ENCODE assay signal across 9 cellular contexts in genomic region chr1:21262282-21263051, GRCh38. TPM values are rescaled to one million over a fixed set of nuclear protein-coding genes. Genes with fewer than 3 reads are reported as not detected.
A peak's percentile ranks its signal among the peaks of the same experiment; 100 is the strongest.
DNase-seq lines count a peak whose midpoint lies in the region; FAIRE-seq and TF ChIP-seq lines count a peak whose summit lies in the region.
"Had no signal": no experiment of that assay in that cellular context is flagged by ENCODE, and none has a peak within 500 bp of the region (broad histone marks: within the 10 kb centered on the region; RNA-seq: fewer than 3 reads in every experiment).

No MANE protein-coding gene starts in this region.

- no peaks in the 10 kb centered on the region for H3K27me3 ChIP-seq in mucosa of stomach (ENCODE audit: control insufficient read depth, insufficient read depth, low read length)

- peak; percentile 89 for DNase-seq in EL
- peak; percentile 97 for DNase-seq in RPMI7951 (ENCODE audit: low read depth)
- no peak for DNase-seq in endothelial cell (ENCODE audit: low spot score)
- DNase-seq in urothelium cell line (ENCODE audit: low spot score) = peak; percentile 65
- no peak for DNase-seq in LoVo (ENCODE audit: low spot score)
- no peak for DNase-seq in immature natural killer cell
- no peak for DNase-seq in stimulated activated CD4-positive, alpha-beta T cell treated with anti-CD3 and anti-CD28 coated beads, Interleukin-2, amount 100 ng/mL, for 24 hours

- H3K4me1 Mint-ChIP-seq in endothelial cell (ENCODE audit: unreplicated experiment) = peaks cover 24% of the 10 kb centered on the region
- peaks cover 15 to 19% of the 10 kb centered on the region in 2 donors for H3K4me1 Mint-ChIP-seq in immature natural killer cell

- peaks cover 18% of the 10 kb centered on the region for H3K27me3 Mint-ChIP-seq in endothelial cell (ENCODE audit: unreplicated experiment)
- peaks cover 0 to 2% (median 0%) of the 10 kb centered on the region in 3 donors for H3K27me3 Mint-ChIP-seq in immature natural killer cell (ENCODE audit: low read depth in 3 of 3)

- no peak for FAIRE-seq in urothelium cell line (lab: Jason Lieb, UNC)

- H3K4me3 Mint-ChIP-seq in endothelial cell (ENCODE audit: unreplicated experiment) (peak overlapping the region; percentile 32), immature natural killer cell (peak overlapping the region in 2 of 5 donors; percentile 1 to 33)

- peaks cover 43% of the 10 kb centered on the region for H3K36me3 Mint-ChIP-seq in endothelial cell (ENCODE audit: low read depth, unreplicated experiment)
- peaks cover 5 to 35% (median 16%) of the 10 kb centered on the region in 3 donors for H3K36me3 Mint-ChIP-seq in immature natural killer cell

- peaks cover 25% of the 10 kb centered on the region for H3K4me1 ChIP-seq in mucosa of stomach (ENCODE audit: control insufficient read depth, insufficient read depth, low read length)

- H3K9me3 Mint-ChIP-seq in endothelial cell (ENCODE audit: unreplicated experiment) = no peaks in the 10 kb centered on the region
- H3K9me3 Mint-ChIP-seq in immature natural killer cell = no peaks in the 10 kb centered on the region

- peak overlapping the region; percentile 9 for H3K4me3 ChIP-seq in mucosa of stomach (ENCODE audit: low read length)

- H3K27ac Mint-ChIP-seq in endothelial cell (ENCODE audit: unreplicated experiment) (peak overlapping the region; percentile 96), immature natural killer cell (peak overlapping the region in 2 of 6 donors; percentile 64 to 67)

- H3K36me3 ChIP-seq in mucosa of stomach (ENCODE audit: control insufficient read depth, insufficient read depth, low read length) = peaks cover 3% of the 10 kb centered on the region

- H3K9ac ChIP-seq in mucosa of stomach (ENCODE audit: low read length) = peak overlapping the region; percentile 38
- H3K9ac ChIP-seq: KMS-11 had no signal

- H3K9me3 ChIP-seq in mucosa of stomach (ENCODE audit: control insufficient read depth, low read length) = no peaks in the 10 kb centered on the region

- no peak for TF ChIP-seq CTCF in endothelial cell (IDR thresholded peaks at IDR 0.05; ENCODE audit: unreplicated experiment)

RNA-seq across cellular contexts. Expression of gene ECE1, which starts 27.8 kb away (rescaled TPM):
- 112 and 131 TPM in 2 replicates for total RNA-seq in RPMI7951 (2014; rRNA removed; shearing (Covaris generic))
- total RNA-seq in endothelial cell (ENCODE audit: unreplicated experiment) = 328 TPM
- polyA plus RNA-seq in immature natural killer cell = 10 to 100 TPM in 1 of 3 donors, 1 to 10 TPM in 2; 3.3 to 24.7 (median 4.3) TPM

Comparison
In these comparisons a context has a peak if more than half of its experiments do, and no peak if none do; other contexts are left out.
1. DNase-seq: peak in EL (single experiment), RPMI7951 (single experiment) and urothelium cell line (single experiment); none in endothelial cell (single experiment), LoVo (single experiment), immature natural killer cell (0 of 3) and stimulated activated CD4-positive, alpha-beta T cell treated with anti-CD3 and anti-CD28 coated beads, Interleukin-2, amount 100 ng/mL, for 24 hours (0 of 2).